In the genomic region with DNA sequence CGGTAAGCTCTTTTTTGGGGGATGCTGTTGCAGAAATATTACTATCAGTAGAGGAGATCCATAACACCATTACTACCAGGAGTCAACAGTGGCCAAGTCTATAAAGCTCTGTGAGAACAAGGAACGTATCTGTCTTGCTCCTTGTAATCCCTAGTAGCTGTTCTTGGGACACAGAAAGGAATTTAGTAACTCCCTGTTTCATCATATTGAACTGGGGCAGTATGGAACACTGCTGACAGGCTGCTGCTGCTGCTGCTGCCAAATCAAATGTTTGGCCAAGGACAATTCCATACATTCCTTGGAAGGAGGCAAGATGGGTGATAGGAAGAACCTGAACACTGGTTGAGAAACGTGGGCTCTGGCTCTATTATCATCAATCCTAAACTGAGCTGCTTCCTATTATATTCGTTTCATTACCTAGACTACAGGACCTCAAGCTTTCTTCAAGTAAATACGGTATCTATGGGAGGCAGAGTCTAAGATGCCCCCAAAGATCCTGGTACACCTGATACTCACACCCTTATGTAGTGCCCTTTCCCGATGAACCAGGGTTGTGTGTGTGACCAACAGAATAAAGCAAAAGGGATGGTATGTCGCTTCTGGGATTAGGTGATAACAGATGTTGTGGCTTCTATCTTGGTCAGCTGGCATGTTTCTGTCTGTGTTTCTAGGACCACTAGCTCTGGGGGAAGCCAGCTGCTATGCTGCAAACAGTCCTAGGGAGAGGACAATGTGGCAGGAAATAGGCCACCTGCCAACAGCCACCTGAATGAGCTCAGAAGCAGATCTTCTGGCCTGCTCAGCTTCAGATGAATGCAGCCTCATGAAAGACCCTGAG, we compare ENCODE assay signal across 8 cellular contexts.
DNase-seq lines count a peak whose midpoint lies in the region; ATAC-seq, FAIRE-seq and TF ChIP-seq lines count a peak whose summit lies in the region.

No MANE protein-coding gene starts in this region.

- no peaks in the 10 kb centered on the region for H3K27me3 ChIP-seq in brain microvascular endothelial cell (replicated peaks)

- no peak overlapping the region for H3K27ac ChIP-seq in brain microvascular endothelial cell

- no peak for TF ChIP-seq CTCF in brain microvascular endothelial cell (IDR thresholded peaks at IDR 0.05; ENCODE audit: low read depth, low read length, missing control alignments)

- DNase-seq in CMK (ENCODE audit: low read depth) (peak; percentile 96), GM19239 (ENCODE audit: insufficient read length, low spot score) (peak; percentile 35), SHP77 (lab: John Stamatoyannopoulos, UW) (peak; percentile 88 to 90), germinal center (ENCODE audit: low spot score) (peak; percentile 23), brain microvascular endothelial cell (no peak), DMS114 treated with DMSO at 0.1 percent for 48 hours (lab: John Stamatoyannopoulos, UW; ENCODE audit: unreplicated experiment) (no peak)
- DNase-seq in activated CD4-positive, alpha-beta T cell treated with anti-CD3 and anti-CD28 coated beads, Interleukin-2, amount 50 U/mL, for 4 hours, result no peak

- peak; percentile 90 for FAIRE-seq in GM19239 (lab: Jason Lieb, UNC)

- H3K36me3 ChIP-seq in brain microvascular endothelial cell (replicated peaks), result no peaks in the 10 kb centered on the region

- in situ Hi-C loops in brain microvascular endothelial cell (cut with HindIII; ENCODE audit: low pct_ligation_motif_present, low sequenced_read_pairs), result no loop called here

- peak; percentile 73 for ATAC-seq in HG03280 (IDR thresholded peaks at IDR 0.05; ENCODE audit: unreplicated experiment)

- H3K4me3 ChIP-seq in brain microvascular endothelial cell (ENCODE audit: low read depth, low read length), result no peak overlapping the region

Comparison
In these comparisons a context has a peak if more than half of its experiments do, and no peak if none do; other contexts are left out.
1. DNase-seq: peak in CMK (single experiment), GM19239 (single experiment), SHP77 (2 of 2) and germinal center (single experiment); none in brain microvascular endothelial cell (single experiment), DMS114 treated with DMSO at 0.1 percent for 48 hours (single experiment) and activated CD4-positive, alpha-beta T cell treated with anti-CD3 and anti-CD28 coated beads, Interleukin-2, amount 50 U/mL, for 4 hours (0 of 2).